8 cellular contexts compared by ENCODE assay signal in genomic region chr2:15730545-15731212, GRCh38.
DNase-seq lines count a peak whose midpoint lies in the region; ATAC-seq, FAIRE-seq and TF ChIP-seq lines count a peak whose summit lies in the region.

No MANE protein-coding gene starts in this region.

- intact Hi-C loops in adrenal gland (cut with DNase I) (no loop called here), right cardiac atrium (cut with DNase I) (no loop called here)

- WGBS in adrenal gland, 4 donors: 10 to 23% (median 15%) methylated on average over 4 to 7 of the region's 7 CpGs
- 11% methylated on average over 7 of the region's 7 CpGs for WGBS in right cardiac atrium
- WGBS in small intestine, 3 donors: 20 to 36% (median 21%) methylated on average over 7 of the region's 7 CpGs

- peak; percentile 93 for DNase-seq in AG10803 (ENCODE audit: low read depth)
- DNase-seq in HS-27A (ENCODE audit: low read depth): peak; percentile 81
- DNase-seq in adrenal gland: peak; percentile 96 to 99 (median 98)
- peak; percentile 96 to 99 (median 97) for DNase-seq in right cardiac atrium
- peak; percentile 89 for DNase-seq in small intestine
- DNase-seq in activated T-cell treated with anti-CD3 and anti-CD28 coated beads, Interleukin-2, amount 50 U/mL, for 1 hour: no peak
- DNase-seq in NCI-H1694 treated with DMSO at 0.1 percent for 48 hours (lab: John Stamatoyannopoulos, UW): no peak

- H3K27ac ChIP-seq in adrenal gland (peak overlapping the region in 4 of 5 donors; percentile 19 to 81 (median 56)), right cardiac atrium (ENCODE audit: low read length) (no peak overlapping the region), small intestine (ENCODE audit: low read depth in 1 of 2, low read length in 1 of 2) (no peak overlapping the region)

- H3K27me3 ChIP-seq in adrenal gland (no peaks in the 10 kb centered on the region), right cardiac atrium (ENCODE audit: control insufficient read depth, insufficient read depth) (no peaks in the 10 kb centered on the region), small intestine (ENCODE audit: control insufficient read depth in 2 of 2, insufficient read depth in 2 of 2, low read length in 2 of 2) (no peaks in the 10 kb centered on the region)

- H3K36me3 ChIP-seq in adrenal gland (replicated peaks in 1 of 2): no peaks in the 10 kb centered on the region
- no peaks in the 10 kb centered on the region for H3K36me3 ChIP-seq in small intestine (ENCODE audit: control insufficient read depth in 2 of 2, insufficient read depth in 2 of 2, low read length in 2 of 2)

- no peak overlapping the region for H3K4me3 ChIP-seq in AG10803 (ENCODE audit: low read length)
- no peak overlapping the region for H3K4me3 ChIP-seq in adrenal gland
- no peak overlapping the region for H3K4me3 ChIP-seq in right cardiac atrium (ENCODE audit: low read length)
- no peak overlapping the region for H3K4me3 ChIP-seq in small intestine (ENCODE audit: low read depth in 1 of 2, low read length in 2 of 2)

- FAIRE-seq in small intestine (lab: Jason Lieb, UNC): no peak

- peaks cover 27 to 43% of the 10 kb centered on the region in 2 donors for H3K4me1 ChIP-seq in adrenal gland (replicated peaks in 1 of 2)
- peaks cover 15% of the 10 kb centered on the region for H3K4me1 ChIP-seq in right cardiac atrium (ENCODE audit: control insufficient read depth, insufficient read depth, low read length)
- peaks cover 0 to 5% of the 10 kb centered on the region in 2 donors for H3K4me1 ChIP-seq in small intestine (ENCODE audit: control insufficient read depth in 2 of 2, insufficient read depth in 1 of 2, low read depth in 1 of 2, low read length in 1 of 2)

- ATAC-seq in GM19452 (IDR thresholded peaks at IDR 0.05; ENCODE audit: unreplicated experiment) (peak; percentile 52), right cardiac atrium (peak; percentile 92 to 93)

- TF ChIP-seq CTCF in AG10803 (conservative IDR thresholded peaks at IDR 0.05; ENCODE audit: low read length) (no peak), adrenal gland (IDR thresholded peaks at IDR 0.05) (no peak)

- TF ChIP-seq POLR2A in adrenal gland (IDR thresholded peaks at IDR 0.05): no peak

- no peaks in the 10 kb centered on the region for H3K9me3 ChIP-seq in adrenal gland (replicated peaks in 1 of 3)
- no peaks in the 10 kb centered on the region for H3K9me3 ChIP-seq in right cardiac atrium (ENCODE audit: control insufficient read depth, low read length)
- no peaks in the 10 kb centered on the region for H3K9me3 ChIP-seq in small intestine (ENCODE audit: control insufficient read depth, low read depth)

Comparison
In these comparisons a context has a peak if more than half of its experiments do, and no peak if none do; other contexts are left out.
1. DNase-seq: peak in AG10803 (single experiment), HS-27A (single experiment), adrenal gland (7 of 7), right cardiac atrium (3 of 3) and small intestine (single experiment); none in activated T-cell treated with anti-CD3 and anti-CD28 coated beads, Interleukin-2, amount 50 U/mL, for 1 hour (single experiment) and NCI-H1694 treated with DMSO at 0.1 percent for 48 hours (single experiment).
2. H3K27ac ChIP-seq: peak in adrenal gland (4 of 5); none in right cardiac atrium (single experiment) and small intestine (0 of 2).